In the genomic region with DNA sequence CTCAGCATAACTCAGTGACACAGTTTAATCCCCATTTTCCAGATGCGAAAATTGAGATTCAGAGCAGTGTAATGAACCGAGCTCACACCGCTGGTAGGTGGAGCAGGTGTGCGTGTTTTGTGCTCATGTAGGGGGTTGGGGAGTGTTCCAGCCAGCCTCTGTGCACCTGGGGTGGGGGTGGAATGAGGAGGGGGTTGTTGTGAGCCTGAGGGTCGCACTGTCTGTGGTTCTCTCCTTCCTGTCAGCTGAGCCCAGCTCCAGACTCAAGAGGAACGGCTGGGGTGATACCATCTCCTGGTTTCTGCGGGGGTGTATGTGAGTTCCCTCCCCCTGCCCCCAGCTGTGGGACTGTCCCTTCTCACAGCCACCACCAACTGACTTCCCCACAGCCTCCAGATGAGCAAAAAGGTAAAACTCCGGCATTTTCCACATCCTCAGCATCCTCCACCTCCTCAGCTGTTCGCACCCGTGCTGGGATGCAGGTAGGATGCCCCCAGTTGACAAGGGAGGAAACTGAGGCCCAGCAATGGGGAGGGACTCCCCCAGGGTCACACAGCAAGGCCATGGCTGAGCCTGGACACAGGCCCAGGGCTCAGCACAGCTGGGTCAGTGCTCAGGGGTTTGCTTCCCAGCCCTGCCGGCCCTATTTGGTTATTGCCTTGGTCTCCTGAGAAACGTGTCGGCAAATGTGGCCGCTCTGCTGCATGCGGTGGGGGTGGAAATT, we compare ENCODE assay signal across 9 cellular contexts. TPM values are rescaled to one million over a fixed set of nuclear protein-coding genes. Genes with fewer than 3 reads are reported as not detected.
DNase-seq lines count a peak whose midpoint lies in the region; ATAC-seq and TF ChIP-seq lines count a peak whose summit lies in the region.
"Had no signal": no experiment of that assay in that cellular context is flagged by ENCODE, and none has a peak within 500 bp of the region (broad histone marks: within the 10 kb centered on the region; RNA-seq: fewer than 3 reads in every experiment).

No MANE protein-coding gene starts in this region.

- H3K9me3 ChIP-seq in A673 (ENCODE audit: low read depth, low read length, poor library complexity, severe bottlenecking) = no peaks in the 10 kb centered on the region

- H3K9me3 Mint-ChIP-seq in central memory CD8-positive, alpha-beta T cell = no peaks in the 10 kb centered on the region

- intact Hi-C loops in A673 (cut with micrococcal nuclease; ENCODE audit: unreplicated experiment) = no loop called here

- ATAC-seq in GM21515 (IDR thresholded peaks at IDR 0.05; ENCODE audit: unreplicated experiment) (peak; percentile 35), HG03565 (IDR thresholded peaks at IDR 0.05; ENCODE audit: unreplicated experiment) (no peak)
- ATAC-seq in central memory CD8-positive, alpha-beta T cell (replicated peaks; ENCODE audit: extremely low read depth, poor library complexity, severe bottlenecking) = peak; percentile 57

- H3K4me1 ChIP-seq in A673 (ENCODE audit: insufficient read depth, low read length, poor library complexity, severe bottlenecking) = no peaks in the 10 kb centered on the region
- H3K4me1 ChIP-seq: parathyroid adenoma had no signal

- no peak for TF ChIP-seq CTCF in A673 (conservative IDR thresholded peaks at IDR 0.05; ENCODE audit: low read depth, low read length)

- peaks cover 49% of the 10 kb centered on the region for H3K36me3 Mint-ChIP-seq in central memory CD8-positive, alpha-beta T cell (ENCODE audit: insufficient read depth)

- peaks cover 45% of the 10 kb centered on the region for H3K4me1 Mint-ChIP-seq in central memory CD8-positive, alpha-beta T cell

- no peak overlapping the region for H3K27ac ChIP-seq in A673 (ENCODE audit: low read depth, low read length, poor library complexity, severe bottlenecking)
- H3K27ac ChIP-seq: parathyroid adenoma had no signal

- H3K4me3 Mint-ChIP-seq in central memory CD8-positive, alpha-beta T cell = peak overlapping the region; percentile 96

- no peaks in the 10 kb centered on the region for H3K36me3 ChIP-seq in A673 (ENCODE audit: insufficient read depth, low read length, poor library complexity, severe bottlenecking)

- no TSS peak for BruUV-seq in A673 (replicated peaks; lab: Mats Ljungman, UMichigan)

- no peaks in the 10 kb centered on the region for H3K27me3 Mint-ChIP-seq in central memory CD8-positive, alpha-beta T cell

- no peak overlapping the region for H3K4me3 ChIP-seq in A673 (ENCODE audit: low read depth, low read length, poor library complexity, severe bottlenecking)

- H3K27ac Mint-ChIP-seq in central memory CD8-positive, alpha-beta T cell (ENCODE audit: low read depth) = peak overlapping the region; percentile 95

- H3K27me3 ChIP-seq in A673 (replicated peaks; ENCODE audit: insufficient read depth, low read depth, low read length, poor library complexity) = no peaks in the 10 kb centered on the region

- POLR2A ChIA-PET in A673 (lab: Charles Lee; ENCODE audit: low non-redundant PET) = no interaction called here

- DNase-seq in A673 (ENCODE audit: low spot score) = peak; percentile 50
- DNase-seq in T-helper 22 cell (ENCODE audit: low read depth) = peak; percentile 61
- peak; percentile 49 to 72 for DNase-seq in central memory CD8-positive, alpha-beta T cell (ENCODE audit: low spot score in 2 of 2)
- DNase-seq in stimulated activated CD4-positive, alpha-beta T cell treated with anti-CD3 and anti-CD28 coated beads, Interleukin-12 subunit alpha, Interleukin-12 subunit beta, amount 100 ng/mL, for 48 hours (ENCODE audit: low read depth in 2 of 3, low spot score in 1 of 3) = peak in 2 of 3 donors; percentile 58 to 61
- DNase-seq in hippocampal formation (lab: John Stamatoyannopoulos, UW) = no peak
- DNase-seq in HK-2 (ENCODE audit: unreplicated experiment) = no peak

- CTCF ChIA-PET in A673 (lab: Charles Lee) = no interaction called here

RNA-seq across cellular contexts. Expression of a gene that starts 2.1 kb away (rescaled TPM):
- not detected in 2 replicates for total RNA-seq in A673 (2021)

RNA-seq across cellular contexts. Expression of a gene that starts 9.5 kb away (rescaled TPM):
- total RNA-seq in A673 (2021) = 68.0 and 77.7 TPM in 2 replicates

RNA-seq across cellular contexts. Expression of a gene that starts 26.3 kb away (rescaled TPM):
- 74.9 and 78.2 TPM in 2 replicates for total RNA-seq in A673 (2021)

RNA-seq across cellular contexts. Expression of a gene that starts 41.3 kb away (rescaled TPM):
- 9.1 and 9.2 TPM in 2 replicates for total RNA-seq in A673 (2021)

Comparison
In these comparisons a context has a peak if more than half of its experiments do, and no peak if none do; other contexts are left out.
1. DNase-seq: peak in A673 (single experiment), T-helper 22 cell (single experiment), central memory CD8-positive, alpha-beta T cell (2 of 2) and stimulated activated CD4-positive, alpha-beta T cell treated with anti-CD3 and anti-CD28 coated beads, Interleukin-12 subunit alpha, Interleukin-12 subunit beta, amount 100 ng/mL, for 48 hours (2 of 3); none in hippocampal formation (0 of 2) and HK-2 (single experiment).